Comparison of ENCODE assay signal across 8 cellular contexts in genomic region chr2:240435457-240435954, GRCh38. TPM values are rescaled to one million over a fixed set of nuclear protein-coding genes. Genes with fewer than 3 reads are reported as not detected.
DNase-seq lines count a peak whose midpoint lies in the region; ATAC-seq and TF ChIP-seq lines count a peak whose summit lies in the region.

GPC1 (plus strand) TSS chr2:240435663; CDS start chr2:240435919, 256 bp downstream.

- TF ChIP-seq CTCF in neural cell (IDR thresholded peaks at IDR 0.05; ENCODE audit: poor library complexity, severe bottlenecking) (no peak), uterus (IDR thresholded peaks at IDR 0.05) (peak in 2 of 4 experiments; percentile 26 to 27)

- peak within 1 kb of the TSS; percentile 84 for H3K27ac Mint-ChIP-seq in activated naive CD4-positive, alpha-beta T cell treated with anti-CD3 and anti-CD28 coated beads, Interleukin-2, amount 10 ng/mL, durations not matched to agents 7 days and 5 days

- TF ChIP-seq POLR2A in uterus (IDR thresholded peaks at IDR 0.05): peak in 1 of 2 donors; percentile 61

- peaks cover 11% of the 10 kb centered on the region for H3K4me1 Mint-ChIP-seq in activated naive CD4-positive, alpha-beta T cell treated with anti-CD3 and anti-CD28 coated beads, Interleukin-2, amount 10 ng/mL, durations not matched to agents 7 days and 5 days

- H3F3A ChIP-seq in neural cell (ENCODE audit: insufficient read depth, low read length, poor library complexity, severe bottlenecking): no peaks in the 10 kb centered on the region

- no peaks in the 10 kb centered on the region for H3K36me3 ChIP-seq in neural cell (ENCODE audit: insufficient read depth, low read length)
- H3K36me3 ChIP-seq in uterus: no peaks in the 10 kb centered on the region

- H3K79me2 ChIP-seq in neural cell (replicated peaks; ENCODE audit: insufficient read depth, low read length): peaks cover 43% of the 10 kb centered on the region

- H3K27ac ChIP-seq in neural cell (ENCODE audit: low read length): peak within 1 kb of the TSS; percentile 53
- H3K27ac ChIP-seq in uterus: peak within 1 kb of the TSS; percentile 88 to 89

- peaks cover 67% of the 10 kb centered on the region for H3K27me3 Mint-ChIP-seq in activated naive CD4-positive, alpha-beta T cell treated with anti-CD3 and anti-CD28 coated beads, Interleukin-2, amount 10 ng/mL, durations not matched to agents 7 days and 5 days

- TF ChIP-seq EP300 in neural cell (conservative IDR thresholded peaks at IDR 0.05; ENCODE audit: poor library complexity, severe bottlenecking): no peak

- intact Hi-C loops in uterus (cut with DNase I; ENCODE audit: low total_unique reads): loop anchor here (5.0 kb wide), 1 partner anchor 203 kb away; no protein-coding TSS in a partner anchor

- peak; percentile 62 for ATAC-seq in HG02759 (IDR thresholded peaks at IDR 0.05; ENCODE audit: unreplicated experiment)

- peak within 1 kb of the TSS; percentile 69 for H3K4me2 ChIP-seq in neural cell (ENCODE audit: low read length)

- H3K36me3 Mint-ChIP-seq in activated naive CD4-positive, alpha-beta T cell treated with anti-CD3 and anti-CD28 coated beads, Interleukin-2, amount 10 ng/mL, durations not matched to agents 7 days and 5 days: no peaks in the 10 kb centered on the region

- H2AFZ ChIP-seq in neural cell (ENCODE audit: low read depth, low read length): no peak within 1 kb of the TSS

- H4K20me1 ChIP-seq in neural cell (ENCODE audit: insufficient read depth): peaks cover 23% of the 10 kb centered on the region

- peaks cover 0 to 16% of the 10 kb centered on the region in 2 donors for H3K4me1 ChIP-seq in uterus

- H3K4me3 Mint-ChIP-seq in activated naive CD4-positive, alpha-beta T cell treated with anti-CD3 and anti-CD28 coated beads, Interleukin-2, amount 10 ng/mL, durations not matched to agents 7 days and 5 days: peak within 1 kb of the TSS; percentile 81

- peak within 1 kb of the TSS; percentile 80 for H3K9ac ChIP-seq in neural cell (ENCODE audit: low read length)

- no peaks in the 10 kb centered on the region for H3K9me2 ChIP-seq in neural cell (ENCODE audit: insufficient read depth, low read length)

- H3K4me3 ChIP-seq in neural cell (ENCODE audit: low read length) (peak within 1 kb of the TSS; percentile 83), uterus (peak within 1 kb of the TSS; percentile 42 to 92)

- no peak for TF ChIP-seq RAD21 in neural cell (conservative IDR thresholded peaks at IDR 0.05)

- CTCF ChIA-PET in activated naive CD4-positive, alpha-beta T cell treated with anti-CD3 and anti-CD28 coated beads, Interleukin-2, amount 10 ng/mL, durations not matched to agents 7 days and 5 days (lab: Charles Lee): interaction anchor here (1.4 to 1.5 kb wide), 2 partner anchors 203 to 207 kb away, joined by 3 read pairs; no protein-coding TSS in a partner anchor

- H3K9me3 Mint-ChIP-seq in activated naive CD4-positive, alpha-beta T cell treated with anti-CD3 and anti-CD28 coated beads, Interleukin-2, amount 10 ng/mL, durations not matched to agents 7 days and 5 days: no peaks in the 10 kb centered on the region

- no peaks in the 10 kb centered on the region for H3K27me3 ChIP-seq in neural cell (ENCODE audit: insufficient read depth, low read depth, low read length)
- no peaks in the 10 kb centered on the region for H3K27me3 ChIP-seq in uterus

- DNase-seq in activated CD8-positive, alpha-beta memory T cell treated with anti-CD3 and anti-CD28 coated beads for 4 hours (ENCODE audit: low read depth in 2 of 2): peak; percentile 14 to 16
- no peak for DNase-seq in activated CD8-positive, alpha-beta memory T cell treated with anti-CD3 and anti-CD28 coated beads for 24 hours
- DNase-seq in NCI-H69 (lab: John Stamatoyannopoulos, UW): peak; percentile 82
- peak; percentile 73 for DNase-seq in activated naive CD4-positive, alpha-beta T cell treated with anti-CD3 and anti-CD28 coated beads, Interleukin-2, amount 10 ng/mL, durations not matched to agents 7 days and 5 days
- peak; percentile 26 for DNase-seq in foreskin melanocyte
- peak; percentile 66 to 73 for DNase-seq in uterus

- no peaks in the 10 kb centered on the region for H3K9me3 ChIP-seq in neural cell (ENCODE audit: low read length)
- no peaks in the 10 kb centered on the region for H3K9me3 ChIP-seq in uterus

TF ChIP-seq in neural cell, 6 proteins besides CTCF, POLR2A, EP300 and RAD21:
- TF ChIP-seq POLR2AphosphoS5 (IDR thresholded peaks at IDR 0.05): no peak
- TF ChIP-seq EZH2 (IDR thresholded peaks at IDR 0.05; ENCODE audit: borderline replicate concordance, insufficient read depth, low read length, poor library complexity, severe bottlenecking): no peak
- no peak for TF ChIP-seq MXI1 (conservative IDR thresholded peaks at IDR 0.05; ENCODE audit: poor library complexity, severe bottlenecking)
- TF ChIP-seq, protein P1, sequence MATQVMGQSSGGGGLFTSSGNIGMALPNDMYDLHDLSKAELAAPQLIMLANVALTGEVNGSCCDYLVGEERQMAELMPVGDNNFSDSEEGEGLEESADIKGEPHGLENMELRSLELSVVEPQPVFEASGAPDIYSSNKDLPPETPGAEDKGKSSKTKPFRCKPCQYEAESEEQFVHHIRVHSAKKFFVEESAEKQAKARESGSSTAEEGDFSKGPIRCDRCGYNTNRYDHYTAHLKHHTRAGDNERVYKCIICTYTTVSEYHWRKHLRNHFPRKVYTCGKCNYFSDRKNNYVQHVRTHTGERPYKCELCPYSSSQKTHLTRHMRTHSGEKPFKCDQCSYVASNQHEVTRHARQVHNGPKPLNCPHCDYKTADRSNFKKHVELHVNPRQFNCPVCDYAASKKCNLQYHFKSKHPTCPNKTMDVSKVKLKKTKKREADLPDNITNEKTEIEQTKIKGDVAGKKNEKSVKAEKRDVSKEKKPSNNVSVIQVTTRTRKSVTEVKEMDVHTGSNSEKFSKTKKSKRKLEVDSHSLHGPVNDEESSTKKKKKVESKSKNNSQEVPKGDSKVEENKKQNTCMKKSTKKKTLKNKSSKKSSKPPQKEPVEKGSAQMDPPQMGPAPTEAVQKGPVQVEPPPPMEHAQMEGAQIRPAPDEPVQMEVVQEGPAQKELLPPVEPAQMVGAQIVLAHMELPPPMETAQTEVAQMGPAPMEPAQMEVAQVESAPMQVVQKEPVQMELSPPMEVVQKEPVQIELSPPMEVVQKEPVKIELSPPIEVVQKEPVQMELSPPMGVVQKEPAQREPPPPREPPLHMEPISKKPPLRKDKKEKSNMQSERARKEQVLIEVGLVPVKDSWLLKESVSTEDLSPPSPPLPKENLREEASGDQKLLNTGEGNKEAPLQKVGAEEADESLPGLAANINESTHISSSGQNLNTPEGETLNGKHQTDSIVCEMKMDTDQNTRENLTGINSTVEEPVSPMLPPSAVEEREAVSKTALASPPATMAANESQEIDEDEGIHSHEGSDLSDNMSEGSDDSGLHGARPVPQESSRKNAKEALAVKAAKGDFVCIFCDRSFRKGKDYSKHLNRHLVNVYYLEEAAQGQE (IDR thresholded peaks at IDR 0.05; ENCODE audit: borderline replicate concordance): no peak
- no peak for TF ChIP-seq SMC3 (conservative IDR thresholded peaks at IDR 0.05; ENCODE audit: poor library complexity)

RNA-seq across cellular contexts. Expression of gene GPC1, which starts in this region (rescaled TPM):
- polyA plus RNA-seq in neural cell: 74.0 and 101 TPM in 2 replicates
- 61.9 and 76.0 TPM in 2 replicates for polyA minus RNA-seq in neural cell
- 10 to 100 TPM in 3 of 4 donors, under 1 TPM in 1; 0.88 to 62.2 (median 43.4) TPM for total RNA-seq in uterus
